ENCODE assay signal across 8 cellular contexts in the genomic region with DNA sequence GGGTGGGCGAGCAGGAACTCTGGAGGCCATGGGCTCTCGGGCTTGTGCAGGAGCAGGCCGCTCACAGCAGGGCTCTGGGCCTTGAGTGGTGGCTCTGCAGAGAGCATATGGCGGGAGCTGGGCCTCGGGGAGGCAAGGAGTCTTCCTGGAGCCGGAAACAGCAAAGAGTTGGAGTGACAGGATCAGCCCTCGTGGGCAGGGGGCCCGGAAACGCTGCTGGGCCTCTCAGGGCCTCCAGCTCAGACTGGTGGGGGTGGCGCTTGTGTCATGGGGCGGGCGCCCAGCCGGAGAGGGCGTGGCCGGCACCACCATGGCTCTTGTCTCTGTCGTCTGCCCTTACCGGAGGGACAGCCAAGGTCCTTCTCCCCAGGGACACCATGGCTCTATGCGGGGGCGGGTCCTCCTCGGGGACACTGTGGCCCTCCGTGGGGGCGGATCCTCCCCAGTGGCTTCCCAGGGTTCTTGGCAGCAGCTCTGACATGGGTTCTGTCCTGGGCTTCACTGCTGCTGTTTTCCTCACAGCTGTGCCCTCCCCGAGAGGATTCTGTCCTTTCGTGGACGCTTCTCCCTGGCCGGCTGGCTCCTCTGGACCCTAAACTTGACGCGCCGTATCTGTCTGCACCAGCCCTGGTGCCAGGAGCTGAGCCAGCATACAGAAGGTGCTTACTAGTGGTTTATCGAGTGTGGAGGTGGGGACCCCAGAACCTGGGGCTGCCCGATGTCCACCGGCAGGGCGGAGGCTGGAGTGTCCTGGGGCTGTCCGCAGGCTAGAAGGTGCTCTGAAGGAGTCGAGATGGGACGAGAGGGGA. TPM values are rescaled to one million over a fixed set of nuclear protein-coding genes. Genes with fewer than 3 reads are reported as not detected.
A peak's percentile ranks its signal among the peaks of the same experiment; 100 is the strongest.
DNase-seq lines count a peak whose midpoint lies in the region; ATAC-seq and TF ChIP-seq lines count a peak whose summit lies in the region.

No MANE protein-coding gene starts in this region.

- H2AFZ ChIP-seq in hepatocyte = no peak overlapping the region

- intact Hi-C loops in A673 (cut with micrococcal nuclease; ENCODE audit: unreplicated experiment) = loop anchor here (1.0 kb wide), 1 partner anchor 47 kb away; no protein-coding TSS in a partner anchor

- peaks cover 82% of the 10 kb centered on the region for H4K20me1 ChIP-seq in hepatocyte (ENCODE audit: insufficient read depth, poor library complexity, severe bottlenecking)

- H3K4me1 ChIP-seq in A673 (ENCODE audit: insufficient read depth, low read length, poor library complexity, severe bottlenecking) = peaks cover 35% of the 10 kb centered on the region
- peaks cover 28% of the 10 kb centered on the region for H3K4me1 ChIP-seq in hepatocyte (ENCODE audit: insufficient read depth)

- H3K9me3 ChIP-seq in A673 (ENCODE audit: low read depth, low read length, poor library complexity, severe bottlenecking) = no peaks in the 10 kb centered on the region
- no peaks in the 10 kb centered on the region for H3K9me3 ChIP-seq in SK-N-MC (ENCODE audit: low read depth, low read length)
- no peaks in the 10 kb centered on the region for H3K9me3 ChIP-seq in hepatocyte (ENCODE audit: low read depth)

- ATAC-seq in GM21423 (IDR thresholded peaks at IDR 0.05; ENCODE audit: unreplicated experiment) (peak; percentile 76), GM18511 (IDR thresholded peaks at IDR 0.05; ENCODE audit: unreplicated experiment) (no peak)

- H3K36me3 ChIP-seq in A673 (ENCODE audit: insufficient read depth, low read length, poor library complexity, severe bottlenecking) (peaks cover 5% of the 10 kb centered on the region), SK-N-MC (ENCODE audit: insufficient read depth, low read length) (peaks cover 10% of the 10 kb centered on the region; the same call in 1 of the 2 replicates), hepatocyte (replicated peaks; ENCODE audit: insufficient read depth, low read depth) (no peaks in the 10 kb centered on the region)

- BruUV-seq in A673 (replicated peaks; lab: Mats Ljungman, UMichigan) = no TSS peak

- DNase-seq in A673 (ENCODE audit: low spot score) (peak; percentile 98), SK-N-MC (ENCODE audit: low read depth, low spot score) (peak; percentile 61), amniotic epithelial cell (ENCODE audit: low read depth) (peak; percentile 65), hepatocyte (ENCODE audit: low spot score) (peak; percentile 68), SIG-M5 (lab: John Stamatoyannopoulos, UW) (no peak)
- DNase-seq in stimulated activated CD4-positive, alpha-beta T cell treated with anti-CD3 and anti-CD28 coated beads, Interleukin-12 subunit alpha, Interleukin-12 subunit beta, amount 100 ng/mL, for 24 hours (ENCODE audit: low read depth in 2 of 2) = peak; percentile 40 to 67

- CTCF ChIA-PET in A673 (lab: Charles Lee) = no interaction called here

- TF ChIP-seq CTCF in A673 (conservative IDR thresholded peaks at IDR 0.05; ENCODE audit: low read depth, low read length) (no peak), hepatocyte (IDR thresholded peaks at IDR 0.05; ENCODE audit: poor library complexity) (no peak)

- H3K27me3 ChIP-seq in A673 (replicated peaks; ENCODE audit: insufficient read depth, low read depth, low read length, poor library complexity) (no peaks in the 10 kb centered on the region), hepatocyte (no peaks in the 10 kb centered on the region)

- POLR2A ChIA-PET in A673 (lab: Charles Lee; ENCODE audit: low non-redundant PET) = no interaction called here

- peaks cover 62% of the 10 kb centered on the region for H3K79me2 ChIP-seq in hepatocyte

- WGBS in hepatocyte (ENCODE audit: low lambda C conversion rate, missing lambda C conversion rate) = 80% methylated on average over 33 of the region's 36 CpGs

- H3K27ac ChIP-seq in A673 (ENCODE audit: low read depth, low read length, poor library complexity, severe bottlenecking) (peak overlapping the region; percentile 90), SK-N-MC (peak overlapping the region; percentile 94), hepatocyte (peak overlapping the region; percentile 64)

- peak overlapping the region; percentile 64 for H3K9ac ChIP-seq in SK-N-MC (ENCODE audit: insufficient read length)

- H3K9me2 ChIP-seq in hepatocyte (replicated peaks; ENCODE audit: insufficient read depth) = no peaks in the 10 kb centered on the region

- peak overlapping the region; percentile 29 for H3K4me3 ChIP-seq in A673 (ENCODE audit: low read depth, low read length, poor library complexity, severe bottlenecking)
- H3K4me3 ChIP-seq in SK-N-MC = peak overlapping the region; percentile 79
- no peak overlapping the region for H3K4me3 ChIP-seq in hepatocyte

- peak overlapping the region; percentile 65 for H3K4me2 ChIP-seq in hepatocyte

RNA-seq across cellular contexts. Expression of gene FBRSL1, which starts 17.0 kb away (rescaled TPM):
- total RNA-seq in A673 (2021) = 111 and 130 TPM in 2 replicates
- total RNA-seq in hepatocyte = 5.8 and 18.5 TPM in 2 replicates
- polyA plus RNA-seq in hepatocyte = 61.1 and 69.1 TPM in 2 replicates
